ENCODE assay signal across 10 cellular contexts in the genomic region with DNA sequence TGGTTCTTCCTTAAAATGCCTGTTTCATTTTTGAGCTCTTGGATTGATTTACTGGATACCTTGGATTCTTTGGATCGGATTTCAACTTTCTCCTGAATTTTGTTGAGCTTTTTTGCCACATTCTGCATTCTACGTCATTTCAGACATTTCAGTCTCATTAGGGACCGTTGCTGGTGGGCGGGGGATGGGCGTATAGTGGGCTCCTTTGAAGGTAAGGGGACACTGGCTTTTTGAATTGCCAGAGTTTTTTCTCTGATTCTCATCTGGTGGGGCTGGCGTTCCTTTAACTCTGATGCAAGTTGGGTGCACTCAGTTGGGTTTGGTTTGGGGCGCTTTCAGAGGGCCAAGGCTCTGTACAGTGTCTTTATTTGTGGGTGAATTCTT.
DNase-seq lines count a peak whose midpoint lies in the region; ATAC-seq and TF ChIP-seq lines count a peak whose summit lies in the region.
"Had no signal": no experiment of that assay in that cellular context is flagged by ENCODE, and none has a peak within 500 bp of the region (broad histone marks: within the 10 kb centered on the region; RNA-seq: fewer than 3 reads in every experiment).

No MANE protein-coding gene starts in this region.

- no peak for TF ChIP-seq CTCF in spleen (IDR thresholded peaks at IDR 0.05 in 8 of 11, conservative IDR thresholded peaks at IDR 0.05 in 3 of 11)

- H3K4me1 ChIP-seq in right cardiac atrium (ENCODE audit: control insufficient read depth, insufficient read depth, low read length) = peaks cover 2% of the 10 kb centered on the region
- peaks cover 0 to 16% (median 6%) of the 10 kb centered on the region in 6 donors for H3K4me1 ChIP-seq in spleen
- H3K4me1 ChIP-seq: tibial nerve had no signal

- ATAC-seq in right cardiac atrium = no peak
- no peak for ATAC-seq in Right ventricle myocardium inferior
- ATAC-seq in HG03342 (IDR thresholded peaks at IDR 0.05; ENCODE audit: unreplicated experiment) = peak; percentile 16
- no peak for ATAC-seq in central memory CD8-positive, alpha-beta T cell (replicated peaks; ENCODE audit: extremely low read depth, poor library complexity, severe bottlenecking)
- no peak for ATAC-seq in GM18517 (IDR thresholded peaks at IDR 0.05; ENCODE audit: unreplicated experiment)
- no peak for ATAC-seq in GM21786 (IDR thresholded peaks at IDR 0.05; ENCODE audit: unreplicated experiment)
- ATAC-seq in HG03565 (IDR thresholded peaks at IDR 0.05; ENCODE audit: unreplicated experiment) = no peak

- H3K4me3 ChIP-seq in right cardiac atrium (ENCODE audit: low read length) = no peak overlapping the region
- H3K4me3 ChIP-seq in spleen = no peak overlapping the region
- H3K4me3 ChIP-seq: tibial nerve had no signal

- H3K9me3 ChIP-seq in right cardiac atrium (ENCODE audit: control insufficient read depth, low read length) = no peaks in the 10 kb centered on the region
- no peaks in the 10 kb centered on the region for H3K9me3 ChIP-seq in spleen
- H3K9me3 ChIP-seq: tibial nerve had no signal

- H3K36me3 Mint-ChIP-seq in central memory CD8-positive, alpha-beta T cell (ENCODE audit: insufficient read depth) = peaks cover 8% of the 10 kb centered on the region

- 72% methylated on average over 7 of the region's 7 CpGs for WGBS in right cardiac atrium
- WGBS in spleen, 5 donors = 54 to 60% (median 60%) methylated on average over 7 of the region's 7 CpGs

- no peaks in the 10 kb centered on the region for H3K9me3 Mint-ChIP-seq in central memory CD8-positive, alpha-beta T cell
- H3K9me3 Mint-ChIP-seq: naive thymus-derived CD8-positive, alpha-beta T cell had no signal

- peak overlapping the region; percentile 44 for H3K4me3 Mint-ChIP-seq in central memory CD8-positive, alpha-beta T cell

- no peak overlapping the region for H3K27ac ChIP-seq in right cardiac atrium (ENCODE audit: low read length)
- H3K27ac ChIP-seq in spleen = peak overlapping the region in 1 of 8 donors; percentile 34
- H3K27ac ChIP-seq: tibial nerve had no signal

- no peak for TF ChIP-seq POLR2A in spleen (IDR thresholded peaks at IDR 0.05)

- H3K27me3 ChIP-seq in right cardiac atrium (ENCODE audit: control insufficient read depth, insufficient read depth) (no peaks in the 10 kb centered on the region), spleen (replicated peaks in 1 of 7) (no peaks in the 10 kb centered on the region)
- H3K27me3 ChIP-seq: tibial nerve had no signal

- DNase-seq in right cardiac atrium (peak in 2 of 3 donors; percentile 26 to 63), Right ventricle myocardium inferior (ENCODE audit: missing footprints) (no peak), spleen (no peak)
- DNase-seq in central memory CD8-positive, alpha-beta T cell (ENCODE audit: low spot score in 2 of 2) = no peak

- H3K27me3 Mint-ChIP-seq in central memory CD8-positive, alpha-beta T cell = no peaks in the 10 kb centered on the region

- peak overlapping the region; percentile 23 for H3K27ac Mint-ChIP-seq in central memory CD8-positive, alpha-beta T cell (ENCODE audit: low read depth)
- H3K27ac Mint-ChIP-seq: naive thymus-derived CD8-positive, alpha-beta T cell had no signal

- H3K36me3 ChIP-seq in spleen = no peaks in the 10 kb centered on the region

- intact Hi-C loops in right cardiac atrium (cut with DNase I) (loop anchor here in 2 of 4 donors (5.0 to 10.0 kb wide), 2 partner anchors 269 to 277 kb away; no protein-coding TSS in a partner anchor), Right ventricle myocardium inferior (cut with DNase I) (loop anchor here (1.0 kb wide), 1 partner anchor 276 kb away; no protein-coding TSS in a partner anchor), spleen (cut with DNase I; ENCODE audit: low total_unique reads) (no loop called here)

- peaks cover 12% of the 10 kb centered on the region for H3K4me1 Mint-ChIP-seq in central memory CD8-positive, alpha-beta T cell

Comparison
In these comparisons a context has a peak if more than half of its experiments do, and no peak if none do; other contexts are left out.
1. DNase-seq: peak in right cardiac atrium (2 of 3); none in Right ventricle myocardium inferior (single experiment), central memory CD8-positive, alpha-beta T cell (0 of 2) and spleen (single experiment).